ENCODE assay signal across 10 cellular contexts in the genomic region with DNA sequence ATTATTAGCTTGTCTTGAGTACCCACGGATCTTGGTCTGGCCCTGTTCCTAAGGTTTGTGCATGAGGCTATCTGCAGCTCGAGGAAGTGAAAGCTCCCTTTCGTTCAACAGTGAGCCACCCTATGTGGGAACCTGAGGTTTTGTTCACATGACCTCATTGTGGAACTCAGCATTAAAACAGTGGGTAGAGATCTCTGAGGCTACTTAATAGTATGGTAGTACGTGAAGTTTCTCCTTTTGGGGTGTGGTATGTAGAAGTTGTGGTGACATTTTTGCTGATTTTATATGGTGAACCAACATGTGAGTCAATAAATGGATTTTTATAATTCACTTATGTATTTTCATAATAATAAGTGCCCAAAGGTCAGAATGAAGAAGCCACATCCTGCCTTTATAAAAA.
DNase-seq lines count a peak whose midpoint lies in the region; ATAC-seq, FAIRE-seq and TF ChIP-seq lines count a peak whose summit lies in the region.
"Had no signal": no experiment of that assay in that cellular context is flagged by ENCODE, and none has a peak within 500 bp of the region (broad histone marks: within the 10 kb centered on the region; RNA-seq: fewer than 3 reads in every experiment).

No MANE protein-coding gene starts in this region.

- no peaks in the 10 kb centered on the region for H3K79me1 ChIP-seq in IMR-90 (ENCODE audit: low read depth in 1 of 2, low read length in 2 of 2)
- no peaks in the 10 kb centered on the region for H3K79me1 ChIP-seq in trophoblast cell (ENCODE audit: low read length)

- H3K27ac ChIP-seq in IMR-90 (ENCODE audit: insufficient read depth, low read length) (no peak overlapping the region), trophoblast cell (ENCODE audit: low read depth, low read length) (no peak overlapping the region)
- H3K27ac ChIP-seq: hepatocyte had no signal

- H4K8ac ChIP-seq in IMR-90 (ENCODE audit: low read depth in 2 of 2, low read length in 2 of 2), result no peak overlapping the region
- H4K8ac ChIP-seq in trophoblast cell (ENCODE audit: low read depth, low read length), result no peak overlapping the region

- H3K36me3 ChIP-seq in IMR-90 (ENCODE audit: control insufficient read depth, insufficient read depth, low read length) (no peaks in the 10 kb centered on the region), trophoblast cell (ENCODE audit: control insufficient read depth in 1 of 2, insufficient read depth in 2 of 2, low read length in 2 of 2) (no peaks in the 10 kb centered on the region)

- in situ Hi-C loops in IMR-90 (cut with MboI; ENCODE audit: low sequenced_read_pairs), result no loop called here

- no peak overlapping the region for H3K9ac ChIP-seq in IMR-90 (ENCODE audit: low read depth, low read length)
- H3K9ac ChIP-seq in trophoblast cell (ENCODE audit: low read length), result no peak overlapping the region

- no peak overlapping the region for H3K4me3 ChIP-seq in IMR-90 (ENCODE audit: insufficient read depth, low read depth, low read length)
- no peak overlapping the region for H3K4me3 ChIP-seq in fibroblast of mammary gland (ENCODE audit: control insufficient read depth, low read depth, low read length)
- no peak overlapping the region for H3K4me3 ChIP-seq in trophoblast cell (ENCODE audit: low read depth, low read length)
- H3K4me3 ChIP-seq: hepatocyte had no signal

- no peaks in the 10 kb centered on the region for H3K9me3 ChIP-seq in IMR-90 (ENCODE audit: control insufficient read depth, insufficient read depth, low read length)
- H3K9me3 ChIP-seq in trophoblast cell (ENCODE audit: insufficient read depth, low read depth, low read length), result no peaks in the 10 kb centered on the region

- H3K56ac ChIP-seq in IMR-90 (ENCODE audit: extremely low read depth, insufficient read depth, low read length), result no peak overlapping the region

- H4K12ac ChIP-seq in trophoblast cell (ENCODE audit: low read depth, low read length), result no peak overlapping the region

- TF ChIP-seq RAD21 in IMR-90 (IDR thresholded peaks at IDR 0.05; ENCODE audit: low read length), result no peak

- H3K4me1 ChIP-seq in IMR-90 (ENCODE audit: control insufficient read depth, insufficient read depth, low read length), result peaks cover 1% of the 10 kb centered on the region
- H3K4me1 ChIP-seq in trophoblast cell (ENCODE audit: control insufficient read depth in 1 of 2, insufficient read depth in 2 of 2, low read length in 2 of 2), result no peaks in the 10 kb centered on the region

- WGBS in IMR-90 (ENCODE audit: extremely low coverage in 2 of 2, insufficient read length in 1 of 2), 2 experiments, result no CpG with 5 or more reads among the region's 4 CpGs
- WGBS in trophoblast cell (ENCODE audit: extremely low coverage, insufficient coverage, insufficient read length), result no CpG with 5 or more reads among the region's 4 CpGs

- CTCF ChIA-PET in IMR-90 (lab: Yijun Ruan, JAX), result interaction anchor here (0.9 kb wide), 1 partner anchor 26 kb away, joined by 3 read pairs; no protein-coding TSS in a partner anchor

- peak overlapping the region; percentile 80 for H3K18ac ChIP-seq in IMR-90 (ENCODE audit: low read depth, low read length)
- H3K18ac ChIP-seq in trophoblast cell (ENCODE audit: low read length), result no peak overlapping the region

- H4K91ac ChIP-seq in IMR-90 (ENCODE audit: insufficient read depth, low read depth, low read length), result no peak overlapping the region
- no peak overlapping the region for H4K91ac ChIP-seq in trophoblast cell (ENCODE audit: low read depth, low read length)

- peaks cover 7% of the 10 kb centered on the region for H3K9me3 Mint-ChIP-seq in stimulated activated effector memory CD8-positive, alpha-beta T cell treated with anti-CD3 and anti-CD28 coated beads, Interleukin-12 subunit alpha, Interleukin-12 subunit beta, amount 100 ng/mL, for 72 hours

- H3K4me3 Mint-ChIP-seq in stimulated activated effector memory CD8-positive, alpha-beta T cell treated with anti-CD3 and anti-CD28 coated beads, Interleukin-12 subunit alpha, Interleukin-12 subunit beta, amount 100 ng/mL, for 72 hours, result no peak overlapping the region

- TF ChIP-seq CTCF in IMR-90 (conservative IDR thresholded peaks at IDR 0.05; ENCODE audit: low read depth, low read length) (no peak), fibroblast of mammary gland (conservative IDR thresholded peaks at IDR 0.05; ENCODE audit: control insufficient read depth, insufficient read depth, low read depth, low read length) (no peak), D721Med (IDR thresholded peaks at IDR 0.05; ENCODE audit: insufficient read depth, missing control alignments) (no peak)

- no peaks in the 10 kb centered on the region for H3K79me2 ChIP-seq in trophoblast cell (ENCODE audit: control insufficient read depth, insufficient read depth, low read length, poor library complexity)
- H3K79me2 ChIP-seq: hepatocyte had no signal

- no peak overlapping the region for H3K27ac Mint-ChIP-seq in stimulated activated effector memory CD8-positive, alpha-beta T cell treated with anti-CD3 and anti-CD28 coated beads, Interleukin-12 subunit alpha, Interleukin-12 subunit beta, amount 100 ng/mL, for 72 hours

- no peak overlapping the region for H2BK12ac ChIP-seq in trophoblast cell (ENCODE audit: low read length)

- DNase-seq in HCEC 1CT (peak; percentile 70), IMR-90 (peak; percentile 39), fibroblast of mammary gland (ENCODE audit: low read depth) (peak; percentile 29), trophoblast cell (no peak), D721Med (ENCODE audit: insufficient read length, low spot score) (no peak), kidney tubule cell (ENCODE audit: low spot score) (no peak)
- no peak for DNase-seq in stimulated activated effector memory CD8-positive, alpha-beta T cell treated with anti-CD3 and anti-CD28 coated beads, Interleukin-12 subunit alpha, Interleukin-12 subunit beta, amount 100 ng/mL, for 72 hours (ENCODE audit: low spot score in 2 of 2)
- DNase-seq: amniotic stem cell had no signal

- H3K4me2 ChIP-seq in IMR-90 (ENCODE audit: low read depth, low read length), result no peak overlapping the region; the same call in 1 of the 2 replicates
- H3K4me2 ChIP-seq in trophoblast cell (ENCODE audit: low read length), result no peak overlapping the region
- H3K4me2 ChIP-seq: hepatocyte had no signal

- H4K20me1 ChIP-seq in IMR-90 (ENCODE audit: insufficient read depth, low read length), result no peaks in the 10 kb centered on the region

- intact Hi-C loops in IMR-90 (cut with micrococcal nuclease), result no loop called here

- no peak for TF ChIP-seq POLR2A in IMR-90 (IDR thresholded peaks at IDR 0.05; ENCODE audit: low read depth, low read length)

- no peak overlapping the region for H2BK20ac ChIP-seq in IMR-90 (ENCODE audit: low read depth, low read length)

- H4K5ac ChIP-seq in IMR-90 (ENCODE audit: low read depth, low read length), result no peak overlapping the region

- ATAC-seq in GM18519 (IDR thresholded peaks at IDR 0.05; ENCODE audit: low FRiP score, unreplicated experiment) (peak; percentile 97), IMR-90 (ENCODE audit: low read depth) (no peak; the same call in 1 of the 2 replicates)
- no peak for ATAC-seq in stimulated activated effector memory CD8-positive, alpha-beta T cell treated with anti-CD3 and anti-CD28 coated beads, Interleukin-12 subunit alpha, Interleukin-12 subunit beta, amount 100 ng/mL, for 72 hours

- H3K14ac ChIP-seq in IMR-90 (replicated peaks; ENCODE audit: low read depth, low read length) (no peak overlapping the region), trophoblast cell (ENCODE audit: low read length) (no peak overlapping the region)

- H2BK120ac ChIP-seq in IMR-90 (ENCODE audit: low read depth, low read length), result no peak overlapping the region
- no peak overlapping the region for H2BK120ac ChIP-seq in trophoblast cell (ENCODE audit: insufficient read depth, low read length, poor library complexity)

- H3K23ac ChIP-seq in IMR-90 (ENCODE audit: low read depth, low read length), result no peak overlapping the region
- H3K23ac ChIP-seq in trophoblast cell (ENCODE audit: low read length), result no peak overlapping the region

- dilution Hi-C loops in IMR-90 (cut with HindIII; ENCODE audit: low sequenced_read_pairs, unreplicated experiment), result no loop called here

- H2AK5ac ChIP-seq in IMR-90 (ENCODE audit: low read depth, low read length) (no peak overlapping the region), trophoblast cell (ENCODE audit: low read length) (no peak overlapping the region)

- H2BK15ac ChIP-seq in IMR-90 (ENCODE audit: low read depth, low read length), result no peak overlapping the region

- H3K4ac ChIP-seq in IMR-90 (ENCODE audit: low read depth, low read length) (no peak overlapping the region), trophoblast cell (ENCODE audit: low read depth, low read length) (no peak overlapping the region)

- H3K36me3 Mint-ChIP-seq in stimulated activated effector memory CD8-positive, alpha-beta T cell treated with anti-CD3 and anti-CD28 coated beads, Interleukin-12 subunit alpha, Interleukin-12 subunit beta, amount 100 ng/mL, for 72 hours, result no peaks in the 10 kb centered on the region

- POLR2A ChIA-PET in IMR-90 (lab: Charles Lee; ENCODE audit: unreplicated experiment), result no interaction called here

- H2BK5ac ChIP-seq in IMR-90 (ENCODE audit: low read depth, low read length, poor library complexity, severe bottlenecking), result no peak overlapping the region
- no peak overlapping the region for H2BK5ac ChIP-seq in trophoblast cell (ENCODE audit: low read depth, low read length, poor library complexity)

- no peaks in the 10 kb centered on the region for H3K27me3 ChIP-seq in IMR-90 (ENCODE audit: control insufficient read depth, insufficient read depth, low read length)
- H3K27me3 ChIP-seq in trophoblast cell (ENCODE audit: insufficient read depth, low read length), result no peaks in the 10 kb centered on the region
- H3K27me3 ChIP-seq: hepatocyte had no signal

- H3K9me1 ChIP-seq in IMR-90 (ENCODE audit: insufficient read depth, low read length), result no peaks in the 10 kb centered on the region

- H2AFZ ChIP-seq in IMR-90 (replicated peaks; ENCODE audit: low read length, poor library complexity) (peak overlapping the region; percentile 16), trophoblast cell (ENCODE audit: insufficient read depth, low read length, poor library complexity) (no peak overlapping the region)
- H2AFZ ChIP-seq: hepatocyte had no signal

- no TSS peak for BruUV-seq in IMR-90 (replicated peaks; lab: Mats Ljungman, UMichigan)

- no peak for FAIRE-seq in D721Med (lab: Jason Lieb, UNC)

- no peaks in the 10 kb centered on the region for H3K4me1 Mint-ChIP-seq in stimulated activated effector memory CD8-positive, alpha-beta T cell treated with anti-CD3 and anti-CD28 coated beads, Interleukin-12 subunit alpha, Interleukin-12 subunit beta, amount 100 ng/mL, for 72 hours

- H2AK9ac ChIP-seq in IMR-90 (replicated peaks; ENCODE audit: low read depth, low read length, poor library complexity), result no peak overlapping the region

TF ChIP-seq in IMR-90, 13 proteins besides CTCF, POLR2A, EP300 and RAD21:
- no peak for TF ChIP-seq MAZ (IDR thresholded peaks at IDR 0.05; ENCODE audit: borderline replicate concordance, low read depth, low read length)

Comparison
In these comparisons a context has a peak if more than half of its experiments do, and no peak if none do; other contexts are left out.
1. DNase-seq: peak in HCEC 1CT (single experiment), IMR-90 (single experiment) and fibroblast of mammary gland (single experiment); none in trophoblast cell (0 of 2), D721Med (single experiment), stimulated activated effector memory CD8-positive, alpha-beta T cell treated with anti-CD3 and anti-CD28 coated beads, Interleukin-12 subunit alpha, Interleukin-12 subunit beta, amount 100 ng/mL, for 72 hours (0 of 2) and kidney tubule cell (single experiment).